Comparison of ENCODE assay signal across 22 cellular contexts in genomic region chr15:70387993-70388392, GRCh38.
"Had no signal": no experiment of that assay in that cellular context is flagged by ENCODE, and none has a peak within 500 bp of the region (broad histone marks: within the 10 kb centered on the region; RNA-seq: fewer than 3 reads in every experiment).

No MANE protein-coding gene starts in this region.

- H3K4me1 Mint-ChIP-seq: naive thymus-derived CD4-positive, alpha-beta T cell; stimulated activated effector memory CD8-positive, alpha-beta T cell treated with anti-CD3 and anti-CD28 coated beads, Interleukin-12 subunit alpha, Interleukin-12 subunit beta, amount 100 ng/mL, for 72 hours had no signal

- H3K36me3 ChIP-seq: esophagus squamous epithelium, sigmoid colon, stomach, thyroid gland had no signal

- DNase-seq: cerebellar nuclear complex; cortex of kidney; effector CD8-positive, alpha-beta T cell; esophagus squamous epithelium; kidney; mesenchymal stem cell; midbrain; naive thymus-derived CD4-positive, alpha-beta T cell; posterior cingulate gyrus; psoas muscle; right cardiac atrium; sigmoid colon; stimulated activated CD4-positive, alpha-beta T cell treated with anti-CD3 and anti-CD28 coated beads, Interleukin-2, amount 100 ng/mL, for 24 hours; stimulated activated CD4-positive, alpha-beta T cell treated with anti-CD3 and anti-CD28 coated beads, Interleukin-4, amount 100 ng/mL, for 24 hours; stimulated activated naive CD4-positive, alpha-beta T cell treated with Interleukin-2 at 50 U/mL for 16 hours; stomach; thyroid gland had no signal

- H3K27ac Mint-ChIP-seq: naive thymus-derived CD4-positive, alpha-beta T cell; nephron; neural progenitor cell; stimulated activated effector memory CD8-positive, alpha-beta T cell treated with anti-CD3 and anti-CD28 coated beads, Interleukin-12 subunit alpha, Interleukin-12 subunit beta, amount 100 ng/mL, for 72 hours had no signal

- H3K4me1 ChIP-seq: neural progenitor cell, psoas muscle, stomach, thyroid gland had no signal

- ATAC-seq: left lobe of liver; naive thymus-derived CD4-positive, alpha-beta T cell; psoas muscle; right cardiac atrium; stimulated activated effector memory CD8-positive, alpha-beta T cell treated with anti-CD3 and anti-CD28 coated beads, Interleukin-12 subunit alpha, Interleukin-12 subunit beta, amount 100 ng/mL, for 72 hours had no signal

- H3K9me3 Mint-ChIP-seq: stimulated activated effector memory CD8-positive, alpha-beta T cell treated with anti-CD3 and anti-CD28 coated beads, Interleukin-12 subunit alpha, Interleukin-12 subunit beta, amount 100 ng/mL, for 72 hours had no signal

- H3K4me3 Mint-ChIP-seq: naive thymus-derived CD4-positive, alpha-beta T cell; nephron; neural progenitor cell; stimulated activated effector memory CD8-positive, alpha-beta T cell treated with anti-CD3 and anti-CD28 coated beads, Interleukin-12 subunit alpha, Interleukin-12 subunit beta, amount 100 ng/mL, for 72 hours had no signal

- H3K36me3 Mint-ChIP-seq: naive thymus-derived CD4-positive, alpha-beta T cell; neural progenitor cell; stimulated activated effector memory CD8-positive, alpha-beta T cell treated with anti-CD3 and anti-CD28 coated beads, Interleukin-12 subunit alpha, Interleukin-12 subunit beta, amount 100 ng/mL, for 72 hours had no signal

- H3K27ac ChIP-seq: esophagus squamous epithelium, neural progenitor cell, psoas muscle, sigmoid colon, stomach, thyroid gland had no signal

- H3K27me3 ChIP-seq: esophagus squamous epithelium, neural progenitor cell, sigmoid colon, stomach, thyroid gland had no signal

- H3K9me3 ChIP-seq: esophagus squamous epithelium, psoas muscle, sigmoid colon, stomach, thyroid gland had no signal

- H3K4me3 ChIP-seq: esophagus squamous epithelium, lung, neural progenitor cell, psoas muscle, sigmoid colon, stomach, thyroid gland had no signal
